Comparison of ENCODE assay signal across 21 cellular contexts in genomic region chr4:52551487-52551886, GRCh38.
DNase-seq lines count a peak whose midpoint lies in the region; ATAC-seq and TF ChIP-seq lines count a peak whose summit lies in the region.
"Had no signal": no experiment of that assay in that cellular context is flagged by ENCODE, and none has a peak within 500 bp of the region (broad histone marks: within the 10 kb centered on the region; RNA-seq: fewer than 3 reads in every experiment).

No MANE protein-coding gene starts in this region.

- H3K27me3 ChIP-seq in left ventricle myocardium inferior (ENCODE audit: low read depth) (peaks cover 3% of the 10 kb centered on the region), ovary (no peaks in the 10 kb centered on the region)
- no peaks in the 10 kb centered on the region for H3K27me3 ChIP-seq in CD4-positive, alpha-beta T cell (ENCODE audit: control insufficient read depth, insufficient read depth, low read length)
- H3K27me3 ChIP-seq: BLaER1 treated with 17β-estradiol and CSF1 and Interleukin-3, amounts not matched to agents 10 nM and 100 nM; Peyer's patch; SJSA1 had no signal

- H3K4me3 ChIP-seq in fibroblast of the aortic adventitia (ENCODE audit: low read depth, low read length) (no peak overlapping the region), left ventricle myocardium inferior (peak overlapping the region; percentile 60), ovary (no peak overlapping the region)
- H3K4me3 ChIP-seq: BLaER1 treated with 17β-estradiol and CSF1 and Interleukin-3, amounts not matched to agents 10 nM and 100 nM; Peyer's patch; SJSA1 had no signal

- no peak overlapping the region for H3K4me3 Mint-ChIP-seq in CD4-positive, alpha-beta T cell

- no peak overlapping the region for H3K27ac Mint-ChIP-seq in CD4-positive, alpha-beta T cell

- TF ChIP-seq CTCF in fibroblast of the aortic adventitia (IDR thresholded peaks at IDR 0.05; ENCODE audit: insufficient read depth, low read length) (no peak), left ventricle myocardium inferior (IDR thresholded peaks at IDR 0.05; ENCODE audit: borderline replicate concordance) (no peak), ovary (IDR thresholded peaks at IDR 0.05) (no peak)
- no peak for TF ChIP-seq CTCF in CD4-positive, alpha-beta T cell (IDR thresholded peaks at IDR 0.05)

- H3K9me3 ChIP-seq in left ventricle myocardium inferior (replicated peaks) = no peaks in the 10 kb centered on the region
- no peaks in the 10 kb centered on the region for H3K9me3 ChIP-seq in ovary
- no peaks in the 10 kb centered on the region for H3K9me3 ChIP-seq in CD4-positive, alpha-beta T cell (ENCODE audit: control insufficient read depth, low read length)
- H3K9me3 ChIP-seq: BLaER1 treated with 17β-estradiol and CSF1 and Interleukin-3, amounts not matched to agents 10 nM and 100 nM; Peyer's patch; SJSA1 had no signal

- TF ChIP-seq EP300 in ovary (IDR thresholded peaks at IDR 0.05) = no peak

- peak; percentile 9 for DNase-seq in G401 (ENCODE audit: low spot score)
- peak; percentile 27 for DNase-seq in fibroblast of the aortic adventitia (ENCODE audit: low read depth)
- peak; percentile 69 for DNase-seq in left ventricle myocardium inferior
- DNase-seq in ovary = peak in 4 of 5 donors; percentile 36 to 77 (median 63)
- no peak for DNase-seq in activated naive CD4-positive, alpha-beta T cell treated with Interleukin-2 at 50 U/mL for 16 hours
- no peak for DNase-seq in CD4-positive, alpha-beta T cell
- DNase-seq: 8988T, DMS53, GF-D8, H7, Karpas-422, MV-4-11, NCI-H1105 treated with DMSO at 0.1 percent for 48 hours, NCI-H2029 treated with DMSO at 0.1 percent for 48 hours, NCI-H2171, NCI-H345, NCI-H526, Peyer's patch had no signal

- POLR2A ChIA-PET in CD4-positive, alpha-beta T cell (lab: Charles Lee) = no interaction called here

- H3K27ac ChIP-seq in left ventricle myocardium inferior (replicated peaks) (peak overlapping the region; percentile 88), ovary (no peak overlapping the region)
- H3K27ac ChIP-seq in CD4-positive, alpha-beta T cell (ENCODE audit: low read depth, low read length) = no peak overlapping the region
- H3K27ac ChIP-seq: BLaER1 treated with 17β-estradiol and CSF1 and Interleukin-3, amounts not matched to agents 10 nM and 100 nM; Peyer's patch; SJSA1 had no signal

- ATAC-seq in GM21447 (IDR thresholded peaks at IDR 0.05; ENCODE audit: unreplicated experiment) = no peak
- no peak for ATAC-seq in CD4-positive, alpha-beta T cell (ENCODE audit: poor library complexity)

- H3K27me3 Mint-ChIP-seq in CD4-positive, alpha-beta T cell = peaks cover 51% of the 10 kb centered on the region

- H3K4me1 Mint-ChIP-seq in CD4-positive, alpha-beta T cell (ENCODE audit: low read depth) = no peaks in the 10 kb centered on the region

- intact Hi-C loops in left ventricle myocardium inferior (cut with micrococcal nuclease) = no loop called here
- intact Hi-C loops in ovary (cut with DNase I) = no loop called here
- intact Hi-C loops in CD4-positive, alpha-beta T cell (cut with DNase I, micrococcal nuclease) = no loop called here

- in situ Hi-C loops in G401 (cut with HindIII; ENCODE audit: low sequenced_read_pairs) = no loop called here

- no peaks in the 10 kb centered on the region for H3K9me3 Mint-ChIP-seq in CD4-positive, alpha-beta T cell

- no peaks in the 10 kb centered on the region for H3K36me3 Mint-ChIP-seq in CD4-positive, alpha-beta T cell (ENCODE audit: low read depth)

- WGBS in ovary, 3 donors = 13 to 39% (median 38%) methylated on average over 1 of the region's 1 CpG

- H3K4me1 ChIP-seq in left ventricle myocardium inferior (peaks cover 43% of the 10 kb centered on the region), ovary (ENCODE audit: insufficient read depth) (peaks cover 8% of the 10 kb centered on the region)
- H3K4me1 ChIP-seq: BLaER1 treated with 17β-estradiol and CSF1 and Interleukin-3, amounts not matched to agents 10 nM and 100 nM; Peyer's patch had no signal

- no peak for TF ChIP-seq POLR2A in ovary (IDR thresholded peaks at IDR 0.05)

- H3K36me3 ChIP-seq in left ventricle myocardium inferior (no peaks in the 10 kb centered on the region), ovary (no peaks in the 10 kb centered on the region)
- H3K36me3 ChIP-seq: BLaER1 treated with 17β-estradiol and CSF1 and Interleukin-3, amounts not matched to agents 10 nM and 100 nM; Peyer's patch; SJSA1 had no signal

- CTCF ChIA-PET in CD4-positive, alpha-beta T cell (lab: Charles Lee) = interaction anchor here (0.5 kb wide), 1 partner anchor 30 kb away, joined by 3 read pairs; no protein-coding TSS in a partner anchor

Comparison
In these comparisons a context has a peak if more than half of its experiments do, and no peak if none do; other contexts are left out.
1. DNase-seq: peak in G401 (single experiment), fibroblast of the aortic adventitia (single experiment), left ventricle myocardium inferior (single experiment) and ovary (4 of 5); none in activated naive CD4-positive, alpha-beta T cell treated with Interleukin-2 at 50 U/mL for 16 hours (single experiment) and CD4-positive, alpha-beta T cell (0 of 10).